In genomic region chr6:42217523-42218367, GRCh38 we compare ENCODE assay signal across 8 cellular contexts. TPM values are rescaled to one million over a fixed set of nuclear protein-coding genes. Genes with fewer than 3 reads are reported as not detected.
DNase-seq lines count a peak whose midpoint lies in the region; ATAC-seq and TF ChIP-seq lines count a peak whose summit lies in the region.

Gene MRPS10 (minus strand): TSS chr6:42217861. CDS start chr6:42217849, 12 bp downstream.

- TF ChIP-seq POLR2A in breast epithelium (IDR thresholded peaks at IDR 0.05) = peak; percentile 78

- TF ChIP-seq CTCF in VCaP (conservative IDR thresholded peaks at IDR 0.05) (no peak), breast epithelium (IDR thresholded peaks at IDR 0.05) (no peak)

- DNase-seq in NCI-H2196 treated with DMSO at 0.1 percent for 48 hours (lab: John Stamatoyannopoulos, UW; ENCODE audit: unreplicated experiment) (peak; percentile 94), breast epithelium (ENCODE audit: low spot score in 2 of 2) (peak; percentile 92)

- peak within 1 kb of the TSS; percentile 69 for H3K27ac ChIP-seq in ACC112 (ENCODE audit: low read depth, low read length)
- H3K27ac ChIP-seq in VCaP = peak within 1 kb of the TSS; percentile 87
- H3K27ac ChIP-seq in breast epithelium = peak within 1 kb of the TSS; percentile 64 to 82
- no peak within 1 kb of the TSS for H3K27ac ChIP-seq in iPS-20b (ENCODE audit: low read length)
- peak within 1 kb of the TSS in 19 of 21 experiments; percentile 60 to 91 (median 81) for H3K27ac ChIP-seq in skin epidermis

- H3K4me3 ChIP-seq in ACC112 (ENCODE audit: low read depth, low read length) (peak within 1 kb of the TSS; percentile 78), breast epithelium (peak within 1 kb of the TSS; percentile 75 to 78 (median 75)), iPS-20b (ENCODE audit: low read length) (peak within 1 kb of the TSS; percentile 85), skin epidermis (peak within 1 kb of the TSS; percentile 55 to 74 (median 69))

- intact Hi-C loops in breast epithelium (cut with DNase I; ENCODE audit: low total_unique reads) = no loop called here

- H3K9me3 ChIP-seq in breast epithelium = no peaks in the 10 kb centered on the region
- no peaks in the 10 kb centered on the region for H3K9me3 ChIP-seq in iPS-20b (ENCODE audit: insufficient read depth, low read depth, low read length)

- H3K79me2 ChIP-seq in ACC112 (ENCODE audit: control insufficient read depth, insufficient read depth, low read length, unreplicated experiment) = peaks cover 18% of the 10 kb centered on the region

- ATAC-seq in GM18870 (IDR thresholded peaks at IDR 0.05; ENCODE audit: unreplicated experiment) = peak; percentile 79
- ATAC-seq in HG03135 (IDR thresholded peaks at IDR 0.05; ENCODE audit: unreplicated experiment) = peak; percentile 92

- peaks cover 14% of the 10 kb centered on the region for H3K4me1 ChIP-seq in ACC112 (ENCODE audit: control insufficient read depth, insufficient read depth, low read length, unreplicated experiment)
- no peaks in the 10 kb centered on the region for H3K4me1 ChIP-seq in breast epithelium
- H3K4me1 ChIP-seq in iPS-20b (ENCODE audit: insufficient read depth, low read length) = peaks cover 5% of the 10 kb centered on the region; the same call in 1 of the 2 replicates

- peak within 1 kb of the TSS; percentile 93 for H2AFZ ChIP-seq in ACC112 (ENCODE audit: low read length, unreplicated experiment)

- H3K9ac ChIP-seq in iPS-20b (ENCODE audit: low read depth, low read length) = peak within 1 kb of the TSS; percentile 95

- H3K27me3 ChIP-seq in ACC112 (ENCODE audit: insufficient read depth, low read length) (no peaks in the 10 kb centered on the region), breast epithelium (no peaks in the 10 kb centered on the region), iPS-20b (ENCODE audit: insufficient read depth, low read length) (no peaks in the 10 kb centered on the region)

- H3K36me3 ChIP-seq in ACC112 (ENCODE audit: insufficient read depth, low read length) (peaks cover 6% of the 10 kb centered on the region; the same call in 1 of the 2 replicates), breast epithelium (no peaks in the 10 kb centered on the region), iPS-20b (ENCODE audit: insufficient read depth, low read depth, low read length) (peaks cover 16% of the 10 kb centered on the region)

RNA-seq across cellular contexts. Expression of gene MRPS10, which starts in this region (rescaled TPM):
- 10 to 100 TPM; 25.6 to 37.0 (median 33.4) TPM for total RNA-seq in breast epithelium
